Comparison of ENCODE assay signal across 14 cellular contexts in the genomic region with DNA sequence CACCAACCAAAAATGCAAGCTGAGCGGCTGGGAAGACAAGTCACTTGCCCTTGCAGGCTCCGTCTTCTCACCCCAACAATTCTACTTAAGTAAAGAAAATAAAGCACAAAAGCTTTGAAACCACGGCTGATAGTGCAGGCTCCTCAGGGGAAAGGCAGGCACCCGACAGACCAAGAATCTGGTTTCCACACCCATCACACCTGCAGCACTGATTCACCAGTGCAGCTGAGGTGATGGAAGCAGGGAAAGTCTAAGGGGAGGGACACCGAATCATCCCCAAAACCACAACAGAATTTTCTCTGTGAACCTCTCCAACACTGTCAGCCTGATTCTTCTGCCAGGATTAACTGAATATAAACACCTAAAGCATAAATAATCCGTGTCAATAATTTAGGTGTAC.
DNase-seq lines count a peak whose midpoint lies in the region; FAIRE-seq and TF ChIP-seq lines count a peak whose summit lies in the region.
"Had no signal": no experiment of that assay in that cellular context is flagged by ENCODE, and none has a peak within 500 bp of the region (broad histone marks: within the 10 kb centered on the region; RNA-seq: fewer than 3 reads in every experiment).

No MANE protein-coding gene starts in this region.

- H3K4me1 ChIP-seq in BLaER1, result peaks cover 33% of the 10 kb centered on the region
- H3K4me1 ChIP-seq in MM.1S (ENCODE audit: low read length), result peaks cover 32% of the 10 kb centered on the region
- H3K4me1 ChIP-seq: A549, HAP-1 had no signal

- no peak overlapping the region for H3K9ac ChIP-seq in BLaER1
- H3K9ac ChIP-seq in MM.1S (ENCODE audit: low read length), result no peak overlapping the region

- DNase-seq in MM.1S, result peak; percentile 53
- DNase-seq in epithelial cell of esophagus (ENCODE audit: low read depth), result peak; percentile 4
- peak; percentile 26 for DNase-seq in urothelium cell line (ENCODE audit: low spot score)
- no peak for DNase-seq in MV-4-11 (lab: John Stamatoyannopoulos, UW)
- no peak for DNase-seq in GM12891 (ENCODE audit: insufficient read length, low spot score)
- DNase-seq: CD4-positive, alpha-beta T cell; DMS79 had no signal

- H3K27ac ChIP-seq in BLaER1, result no peak overlapping the region
- H3K27ac ChIP-seq in MM.1S (ENCODE audit: low read length), result peak overlapping the region; percentile 10; the same call in 1 of the 2 replicates
- H3K27ac ChIP-seq: A549 had no signal

- peak overlapping the region; percentile 49 for H3K4me2 ChIP-seq in BLaER1
- H3K4me2 ChIP-seq in MM.1S (ENCODE audit: low read depth, low read length), result peak overlapping the region; percentile 25; the same call in 1 of the 2 replicates
- H3K4me2 ChIP-seq: A549 had no signal

- no peaks in the 10 kb centered on the region for H3K9me3 ChIP-seq in BLaER1
- H3K9me3 ChIP-seq in MM.1S (replicated peaks; ENCODE audit: insufficient read depth, low read length), result no peaks in the 10 kb centered on the region
- H3K9me3 ChIP-seq: HAP-1 had no signal

- no peak for TF ChIP-seq POLR2A in GM12891 (IDR thresholded peaks at IDR 0.05; ENCODE audit: low read depth, low read length)

- H2AFZ ChIP-seq in MM.1S (ENCODE audit: low read length), result no peak overlapping the region

- H3K79me2 ChIP-seq in MM.1S (ENCODE audit: low read length), result no peaks in the 10 kb centered on the region

- H3K9me2 ChIP-seq in MM.1S (replicated peaks; ENCODE audit: insufficient read depth, low read length), result no peaks in the 10 kb centered on the region

- H4K20me1 ChIP-seq in BLaER1 (no peaks in the 10 kb centered on the region), MM.1S (ENCODE audit: insufficient read depth, low read length) (no peaks in the 10 kb centered on the region)

- TF ChIP-seq CTCF in MM.1S (IDR thresholded peaks at IDR 0.05; ENCODE audit: low read length) (no peak), epithelial cell of esophagus (IDR thresholded peaks at IDR 0.05; ENCODE audit: insufficient read depth, low read depth, low read length, missing control alignments) (no peak)

- H3K27me3 ChIP-seq in BLaER1, result no peaks in the 10 kb centered on the region
- no peaks in the 10 kb centered on the region for H3K27me3 ChIP-seq in MM.1S (replicated peaks; ENCODE audit: insufficient read depth, low read length)

- no peaks in the 10 kb centered on the region for H3K36me3 ChIP-seq in BLaER1
- no peaks in the 10 kb centered on the region for H3K36me3 ChIP-seq in MM.1S (replicated peaks; ENCODE audit: insufficient read depth, low read length)
- H3K36me3 ChIP-seq: HAP-1 had no signal

- no peak for FAIRE-seq in urothelium cell line (lab: Jason Lieb, UNC)
- FAIRE-seq in GM12891 (lab: Jason Lieb, UNC), result no peak
- FAIRE-seq: GM12892, H1, HepG2, HTR-8/SVneo had no signal

- H3K4me3 ChIP-seq in BLaER1 (no peak overlapping the region), MM.1S (ENCODE audit: low read length) (no peak overlapping the region), epithelial cell of esophagus (ENCODE audit: low read length) (no peak overlapping the region)
- H3K4me3 ChIP-seq: A549, HAP-1 had no signal

- H3F3A ChIP-seq in MM.1S (ENCODE audit: insufficient read depth, low read length), result peaks cover 9% of the 10 kb centered on the region

TF ChIP-seq in GM12891, 5 proteins besides CTCF, POLR2A, EP300 and RAD21:
- TF ChIP-seq TAF1 (IDR thresholded peaks at IDR 0.05; ENCODE audit: low read depth, low read length) (no peak), PAX5 (IDR thresholded peaks at IDR 0.05; ENCODE audit: insufficient read depth, low read length, severe bottlenecking) (no peak), POLR2AphosphoS5 (IDR thresholded peaks at IDR 0.05; ENCODE audit: low read depth, low read length) (no peak)

Comparison
In these comparisons a context has a peak if more than half of its experiments do, and no peak if none do; other contexts are left out.
1. DNase-seq: peak in MM.1S (single experiment), epithelial cell of esophagus (single experiment) and urothelium cell line (single experiment); none in MV-4-11 (single experiment) and GM12891 (single experiment).